23 cellular contexts compared by ENCODE assay signal in genomic region chr1:79105499-79105898, GRCh38.
DNase-seq lines count a peak whose midpoint lies in the region; ATAC-seq and TF ChIP-seq lines count a peak whose summit lies in the region.
"Had no signal": no experiment of that assay in that cellular context is flagged by ENCODE, and none has a peak within 500 bp of the region (broad histone marks: within the 10 kb centered on the region; RNA-seq: fewer than 3 reads in every experiment).

No MANE protein-coding gene starts in this region.

- TF ChIP-seq RAD21 in IMR-90 (IDR thresholded peaks at IDR 0.05; ENCODE audit: low read length) = no peak

- in situ Hi-C loops in IMR-90 (cut with MboI; ENCODE audit: low sequenced_read_pairs) (no loop called here), astrocyte of the spinal cord (cut with HindIII; ENCODE audit: low sequenced_read_pairs) (no loop called here)

- TF ChIP-seq CTCF in IMR-90 (conservative IDR thresholded peaks at IDR 0.05; ENCODE audit: low read depth, low read length) (no peak), astrocyte of the spinal cord (IDR thresholded peaks at IDR 0.05; ENCODE audit: low read depth, low read length) (no peak), fibroblast of mammary gland (conservative IDR thresholded peaks at IDR 0.05; ENCODE audit: control insufficient read depth, insufficient read depth, low read depth, low read length) (no peak), psoas muscle (IDR thresholded peaks at IDR 0.05) (no peak)

- no peak overlapping the region for H3K4me3 ChIP-seq in IMR-90 (ENCODE audit: insufficient read depth, low read depth, low read length)
- no peak overlapping the region for H3K4me3 ChIP-seq in astrocyte of the spinal cord (ENCODE audit: low read depth, low read length)
- no peak overlapping the region for H3K4me3 ChIP-seq in fibroblast of mammary gland (ENCODE audit: control insufficient read depth, low read depth, low read length)
- H3K4me3 ChIP-seq in skeletal muscle cell (ENCODE audit: low read depth, low read length) = no peak overlapping the region
- H3K4me3 ChIP-seq in psoas muscle = no peak overlapping the region
- H3K4me3 ChIP-seq: pancreas, upper lobe of left lung had no signal

- no peak overlapping the region for H3K27ac ChIP-seq in IMR-90 (ENCODE audit: insufficient read depth, low read length)
- no peak overlapping the region for H3K27ac ChIP-seq in substantia nigra (ENCODE audit: low read depth, low read length, poor library complexity, severe bottlenecking)
- H3K27ac ChIP-seq in psoas muscle = no peak overlapping the region
- H3K27ac ChIP-seq: pancreas, upper lobe of left lung had no signal

- no peaks in the 10 kb centered on the region for H4K20me1 ChIP-seq in IMR-90 (ENCODE audit: insufficient read depth, low read length)

- H3K36me3 ChIP-seq in IMR-90 (ENCODE audit: control insufficient read depth, insufficient read depth, low read length) (no peaks in the 10 kb centered on the region), psoas muscle (ENCODE audit: insufficient read depth in 1 of 2, low read depth in 1 of 2) (no peaks in the 10 kb centered on the region)
- H3K36me3 ChIP-seq: pancreas, upper lobe of left lung had no signal

- no peak overlapping the region for H4K91ac ChIP-seq in IMR-90 (ENCODE audit: insufficient read depth, low read depth, low read length)

- H3K4ac ChIP-seq in IMR-90 (ENCODE audit: low read depth, low read length) = no peak overlapping the region

- H2AFZ ChIP-seq in IMR-90 (replicated peaks; ENCODE audit: low read length, poor library complexity) = no peak overlapping the region

- H3K4me1 ChIP-seq in IMR-90 (ENCODE audit: control insufficient read depth, insufficient read depth, low read length) (peaks cover 2% of the 10 kb centered on the region; the same call in 1 of the 2 replicates), psoas muscle (no peaks in the 10 kb centered on the region)
- H3K4me1 ChIP-seq: pancreas, upper lobe of left lung had no signal

- WGBS in IMR-90 (ENCODE audit: extremely low coverage in 2 of 2, insufficient read length in 1 of 2), 2 experiments = no CpG with 5 or more reads among the region's 2 CpGs
- 56 to 72% (median 62%) methylated on average over 2 of the region's 2 CpGs for WGBS in psoas muscle, 3 donors

- no peak for TF ChIP-seq POLR2A in IMR-90 (IDR thresholded peaks at IDR 0.05; ENCODE audit: low read depth, low read length)

- H2AK9ac ChIP-seq in IMR-90 (replicated peaks; ENCODE audit: low read depth, low read length, poor library complexity) = no peak overlapping the region

- no peak overlapping the region for H3K9ac ChIP-seq in IMR-90 (ENCODE audit: low read depth, low read length)

- H3K79me1 ChIP-seq in IMR-90 (ENCODE audit: low read depth in 1 of 2, low read length in 2 of 2) = no peaks in the 10 kb centered on the region

- DNase-seq in IMR-90 = peak; percentile 40
- DNase-seq in astrocyte of the spinal cord (ENCODE audit: low read depth, low spot score) = peak; percentile 11
- peak; percentile 31 for DNase-seq in fibroblast of mammary gland (ENCODE audit: low read depth)
- DNase-seq in skeletal muscle cell (ENCODE audit: low read depth) = peak; percentile 49
- no peak for DNase-seq in COR-L47 (lab: John Stamatoyannopoulos, UW)
- DNase-seq in substantia nigra (lab: John Stamatoyannopoulos, UW) = no peak
- DNase-seq in psoas muscle = no peak
- DNase-seq: activated CD4-positive, alpha-beta T cell treated with anti-CD3 and anti-CD28 coated beads for 36 hours; activated CD8-positive, alpha-beta memory T cell treated with anti-CD3 and anti-CD28 coated beads for 24 hours; activated effector memory CD4-positive, alpha-beta T cell treated with anti-CD3 and anti-CD28 coated beads, Interleukin-2, amount 50 U/mL, for 16 hours; activated naive CD8-positive, alpha-beta T cell treated with anti-CD3 and anti-CD28 coated beads for 36 hours; DND-41; left ventricle myocardium superior; midbrain; natural killer cell; NCI-H1694 treated with DMSO at 0.1 percent for 48 hours; NCI-H2171; NCI-H524; pancreas; PC-3; SHP77; stimulated activated CD4-positive, alpha-beta T cell treated with anti-CD3 and anti-CD28 coated beads, Interleukin-2, amount 100 ng/mL, for 48 hours; upper lobe of left lung had no signal

- POLR2A ChIA-PET in IMR-90 (lab: Charles Lee; ENCODE audit: unreplicated experiment) = no interaction called here

- intact Hi-C loops in IMR-90 (cut with micrococcal nuclease) = no loop called here
- intact Hi-C loops in psoas muscle (cut with DNase I) = no loop called here

- no TSS peak for BruUV-seq in IMR-90 (replicated peaks; lab: Mats Ljungman, UMichigan)

- H3K14ac ChIP-seq in IMR-90 (replicated peaks; ENCODE audit: low read depth, low read length) = no peak overlapping the region

- ATAC-seq in IMR-90 (ENCODE audit: low read depth) (peak; percentile 53), psoas muscle (no peak)
- ATAC-seq: activated CD4-positive, alpha-beta T cell treated with anti-CD3 and anti-CD28 coated beads for 36 hours; left ventricle myocardium superior; natural killer cell; pancreas; PC-3 had no signal

- H3K23ac ChIP-seq in IMR-90 (ENCODE audit: low read depth, low read length) = no peak overlapping the region

- no peak overlapping the region for H2BK5ac ChIP-seq in IMR-90 (ENCODE audit: low read depth, low read length, poor library complexity, severe bottlenecking)

- H2BK15ac ChIP-seq in IMR-90 (ENCODE audit: low read depth, low read length) = no peak overlapping the region

- dilution Hi-C loops in IMR-90 (cut with HindIII; ENCODE audit: low sequenced_read_pairs, unreplicated experiment) = no loop called here

- no peak overlapping the region for H4K5ac ChIP-seq in IMR-90 (ENCODE audit: low read depth, low read length)

- no peak overlapping the region for H3K18ac ChIP-seq in IMR-90 (ENCODE audit: low read depth, low read length)

- H3K9me3 ChIP-seq in IMR-90 (ENCODE audit: control insufficient read depth, insufficient read depth, low read length) (no peaks in the 10 kb centered on the region), psoas muscle (no peaks in the 10 kb centered on the region)
- H3K9me3 ChIP-seq: pancreas, upper lobe of left lung had no signal

- H3K27me3 ChIP-seq in IMR-90 (ENCODE audit: control insufficient read depth, insufficient read depth, low read length) = no peaks in the 10 kb centered on the region
- H3K27me3 ChIP-seq in psoas muscle (ENCODE audit: insufficient read depth in 3 of 3, low read length in 2 of 3) = no peaks in the 10 kb centered on the region
- H3K27me3 ChIP-seq: pancreas, upper lobe of left lung had no signal

- H2BK20ac ChIP-seq in IMR-90 (ENCODE audit: low read depth, low read length) = no peak overlapping the region

- no peak overlapping the region for H4K8ac ChIP-seq in IMR-90 (ENCODE audit: low read depth in 2 of 2, low read length in 2 of 2)

- H2BK120ac ChIP-seq in IMR-90 (ENCODE audit: low read depth, low read length) = no peak overlapping the region

- no peak overlapping the region for H3K4me2 ChIP-seq in IMR-90 (ENCODE audit: low read depth, low read length)

- CTCF ChIA-PET in IMR-90 (lab: Yijun Ruan, JAX) = no interaction called here

- no peak overlapping the region for H2AK5ac ChIP-seq in IMR-90 (ENCODE audit: low read depth, low read length)

- H3K9me1 ChIP-seq in IMR-90 (ENCODE audit: insufficient read depth, low read length) = no peaks in the 10 kb centered on the region

- H3K56ac ChIP-seq in IMR-90 (ENCODE audit: extremely low read depth, insufficient read depth, low read length) = no peak overlapping the region

TF ChIP-seq in IMR-90, 13 proteins besides CTCF, POLR2A, EP300 and RAD21:
- TF ChIP-seq CEBPB (IDR thresholded peaks at IDR 0.05; ENCODE audit: low read depth, low read length) (no peak), FOS (IDR thresholded peaks at IDR 0.05; ENCODE audit: low read depth, low read length) (no peak), RFX5 (IDR thresholded peaks at IDR 0.05; ENCODE audit: low read depth, low read length) (no peak), SMC3 (IDR thresholded peaks at IDR 0.05; ENCODE audit: low read depth, low read length) (no peak)

Comparison
In these comparisons a context has a peak if more than half of its experiments do, and no peak if none do; other contexts are left out.
1. DNase-seq: peak in IMR-90 (single experiment), astrocyte of the spinal cord (single experiment), fibroblast of mammary gland (single experiment) and skeletal muscle cell (single experiment); none in COR-L47 (single experiment), substantia nigra (0 of 49) and psoas muscle (0 of 2).